8 cellular contexts compared by ENCODE assay signal in the genomic region with DNA sequence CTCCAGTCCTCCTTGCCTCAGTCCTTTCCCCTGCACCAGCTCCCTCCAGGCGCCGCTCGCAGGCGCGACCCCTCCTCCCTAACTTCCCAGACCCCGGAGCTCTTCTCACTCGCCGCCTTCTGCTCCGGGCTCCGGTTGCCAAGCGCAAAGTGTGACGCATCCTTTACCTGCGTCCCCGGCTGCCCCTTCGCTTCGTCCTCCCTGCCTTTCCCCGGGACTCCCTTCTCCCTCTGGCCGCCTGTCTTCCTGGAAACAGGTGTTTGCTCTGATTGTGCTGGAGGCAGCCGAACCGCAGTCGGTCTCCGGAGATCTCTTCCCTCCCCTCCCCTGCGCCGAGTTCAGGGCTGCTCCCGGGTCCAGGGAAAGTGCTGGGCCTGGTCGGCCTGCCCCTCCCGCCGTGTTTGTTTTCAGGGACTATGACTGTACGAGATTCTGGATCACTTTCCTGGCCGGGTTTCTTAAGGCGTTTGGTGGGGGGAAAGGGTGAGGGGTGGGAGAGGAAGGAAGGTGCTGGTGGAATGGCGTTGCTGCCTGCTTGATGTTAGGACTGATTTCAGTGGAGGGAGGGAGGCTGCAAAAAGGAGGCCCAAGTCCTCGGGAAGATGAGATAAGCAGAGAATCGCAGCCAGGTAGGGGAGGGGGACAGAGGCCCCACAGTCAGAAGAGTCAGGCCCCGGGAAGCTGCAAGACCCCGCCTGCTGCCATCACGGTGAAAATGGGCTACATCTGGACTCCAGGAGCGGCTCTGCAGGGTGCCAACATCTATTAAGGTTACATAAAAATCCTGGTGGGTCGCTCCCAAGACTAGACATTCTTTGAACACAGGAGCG. TPM values are rescaled to one million over a fixed set of nuclear protein-coding genes. Genes with fewer than 3 reads are reported as not detected.
DNase-seq lines count a peak whose midpoint lies in the region; ATAC-seq and TF ChIP-seq lines count a peak whose summit lies in the region.

No MANE protein-coding gene starts in this region.

- intact Hi-C loops in right lobe of liver (cut with DNase I) (no loop called here), upper lobe of right lung (cut with DNase I) (no loop called here)

- in situ Hi-C loops in brain microvascular endothelial cell (cut with HindIII; ENCODE audit: low pct_ligation_motif_present, low sequenced_read_pairs), result no loop called here

- 8% methylated on average over 30 of the region's 40 CpGs for WGBS in right lobe of liver (ENCODE audit: insufficient coverage, low coverage, low lambda C conversion rate, missing lambda C conversion rate)

- H3K27ac ChIP-seq in HL-60 (replicated peaks) (no peak overlapping the region), brain microvascular endothelial cell (no peak overlapping the region), right lobe of liver (no peak overlapping the region), upper lobe of right lung (peak overlapping the region; percentile 55)

- TF ChIP-seq CTCF in HL-60 (IDR thresholded peaks at IDR 0.05; ENCODE audit: insufficient read depth, low read length) (no peak), brain microvascular endothelial cell (IDR thresholded peaks at IDR 0.05; ENCODE audit: low read depth, low read length, missing control alignments) (no peak), right lobe of liver (IDR thresholded peaks at IDR 0.05) (no peak), upper lobe of right lung (IDR thresholded peaks at IDR 0.05) (no peak)

- H3K9me3 ChIP-seq in right lobe of liver (no peaks in the 10 kb centered on the region), upper lobe of right lung (no peaks in the 10 kb centered on the region)

- peak overlapping the region; percentile 57 for H3K4me3 ChIP-seq in HL-60 (replicated peaks; ENCODE audit: insufficient read depth, low read length)
- H3K4me3 ChIP-seq in brain microvascular endothelial cell (ENCODE audit: low read depth, low read length), result peak overlapping the region; percentile 65
- peak overlapping the region; percentile 39 to 74 (median 53) for H3K4me3 ChIP-seq in right lobe of liver
- H3K4me3 ChIP-seq in upper lobe of right lung, result peak overlapping the region; percentile 62

- H3K27me3 ChIP-seq in HL-60 (ENCODE audit: insufficient read depth, poor library complexity, severe bottlenecking) (peaks cover 4% of the 10 kb centered on the region), brain microvascular endothelial cell (replicated peaks) (no peaks in the 10 kb centered on the region), right lobe of liver (no peaks in the 10 kb centered on the region), upper lobe of right lung (peaks cover 7% of the 10 kb centered on the region)

- ATAC-seq in right lobe of liver, result peak in 2 of 4 donors; percentile 8 to 11
- ATAC-seq in upper lobe of right lung, result peak; percentile 27
- no peak for ATAC-seq in GM18861 (IDR thresholded peaks at IDR 0.05; ENCODE audit: unreplicated experiment)

- TF ChIP-seq POLR2A in right lobe of liver (IDR thresholded peaks at IDR 0.05), result no peak

- DNase-seq in ELF-1 (ENCODE audit: low read depth, low spot score) (peak; percentile 68), HL-60 (ENCODE audit: low read depth in 1 of 2, low spot score in 1 of 2) (no peak), brain microvascular endothelial cell (no peak), right lobe of liver (peak in 1 of 3 donors; percentile 15), upper lobe of right lung (peak; percentile 66)
- DNase-seq in stimulated activated naive CD4-positive, alpha-beta T cell (lab: John Stamatoyannopoulos, UW), result no peak
- DNase-seq in activated CD4-positive, alpha-beta T cell treated with anti-CD3 and anti-CD28 coated beads, Interleukin-2, amount 50 U/mL, for 4 hours, result no peak

- H3K4me1 ChIP-seq in right lobe of liver, result no peaks in the 10 kb centered on the region
- peaks cover 4% of the 10 kb centered on the region for H3K4me1 ChIP-seq in upper lobe of right lung

- no peaks in the 10 kb centered on the region for H3K36me3 ChIP-seq in brain microvascular endothelial cell (replicated peaks)
- H3K36me3 ChIP-seq in right lobe of liver, result no peaks in the 10 kb centered on the region
- H3K36me3 ChIP-seq in upper lobe of right lung, result no peaks in the 10 kb centered on the region

RNA-seq across cellular contexts. Expression of a gene that starts 0.9 kb away (rescaled TPM):
- total RNA-seq in right lobe of liver, result 1 to 10 TPM in 1 of 6 experiments, under 1 TPM in 5; 0.49 to 1.1 (median 0.63) TPM
- total RNA-seq in upper lobe of right lung, result 41.2 TPM

Comparison
In these comparisons a context has a peak if more than half of its experiments do, and no peak if none do; other contexts are left out.
1. DNase-seq: peak in ELF-1 (single experiment) and upper lobe of right lung (single experiment); none in HL-60 (0 of 2), brain microvascular endothelial cell (single experiment), stimulated activated naive CD4-positive, alpha-beta T cell (0 of 6) and activated CD4-positive, alpha-beta T cell treated with anti-CD3 and anti-CD28 coated beads, Interleukin-2, amount 50 U/mL, for 4 hours (0 of 2).
2. RNA of a gene that starts 0.9 kb away (total RNA-seq): 41.2 TPM in upper lobe of right lung (single experiment); 0.49 to 1.1 TPM in right lobe of liver; every median in the first group is over 10 times any median in the second.
3. Peak in every context shown above with its lines, with median percentiles within 50 percentile points of each other: H3K4me3 ChIP-seq.